ENCODE assay signal across 1 cellular context in the genomic region with DNA sequence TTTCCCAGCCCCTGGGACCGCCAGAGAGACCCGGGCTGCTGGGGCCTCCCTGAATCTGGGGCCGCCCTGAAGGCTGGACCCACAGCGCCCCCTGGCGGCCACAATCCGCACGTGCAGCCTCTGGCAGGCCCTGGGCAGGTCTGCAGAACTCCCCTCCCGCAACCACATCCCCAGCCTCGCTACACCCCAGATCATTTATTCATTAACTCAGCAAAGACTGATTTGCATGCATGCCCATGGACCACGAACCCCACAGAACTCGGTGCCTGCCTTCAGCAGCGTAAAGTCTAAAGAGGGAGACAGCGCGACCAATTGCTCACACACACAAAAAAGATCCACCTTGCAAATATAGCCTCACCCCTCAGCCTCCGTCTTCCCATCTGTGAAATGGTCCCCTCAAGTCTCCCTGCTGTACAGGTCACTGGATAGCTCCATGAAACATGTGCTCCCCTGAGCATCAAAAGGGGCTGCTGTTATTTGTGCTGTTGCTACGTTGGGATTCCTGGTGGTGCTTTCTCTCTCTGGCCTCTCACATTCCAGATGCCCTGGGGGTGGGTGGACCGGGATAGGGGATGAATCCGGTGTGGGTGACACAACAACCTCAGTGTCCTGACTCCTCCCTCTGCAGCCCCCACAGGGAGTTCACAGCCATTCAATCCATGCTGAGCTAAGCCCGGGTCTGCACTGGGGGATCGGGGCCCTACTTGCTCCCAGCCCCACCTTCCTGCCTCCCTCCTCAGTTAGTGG.
TF ChIP-seq lines count a peak whose summit lies in the region.

No MANE protein-coding gene starts in this region.

TF ChIP-seq in K562, 482 proteins besides CTCF, POLR2A, EP300 and RAD21 (continued from another document and continues in another):
- TF ChIP-seq THAP7 (CRISPR knock-in tag; IDR thresholded peaks at IDR 0.05) = no peak
- TF ChIP-seq ZNF696 (CRISPR knock-in tag; conservative IDR thresholded peaks at IDR 0.05) = no peak
- TF ChIP-seq ZNF766 (CRISPR knock-in tag; conservative IDR thresholded peaks at IDR 0.05) = no peak
- no peak for TF ChIP-seq GABPA (tag; conservative IDR thresholded peaks at IDR 0.05; ENCODE audit: low read depth)
- TF ChIP-seq NRF1 (conservative IDR thresholded peaks at IDR 0.05 in 1 of 2, IDR thresholded peaks at IDR 0.05 in 1 of 2) = no peak
- no peak for TF ChIP-seq ZNF143 (CRISPR knock-in tag; IDR thresholded peaks at IDR 0.05)
- no peak for TF ChIP-seq ZNF124 (CRISPR knock-in tag; IDR thresholded peaks at IDR 0.05)
- peak; percentile 54 for TF ChIP-seq CTCFL (IDR thresholded peaks at IDR 0.05; ENCODE audit: borderline replicate concordance, insufficient read depth, low read depth, low read length, poor library complexity, severe bottlenecking)
- TF ChIP-seq, protein P1, sequence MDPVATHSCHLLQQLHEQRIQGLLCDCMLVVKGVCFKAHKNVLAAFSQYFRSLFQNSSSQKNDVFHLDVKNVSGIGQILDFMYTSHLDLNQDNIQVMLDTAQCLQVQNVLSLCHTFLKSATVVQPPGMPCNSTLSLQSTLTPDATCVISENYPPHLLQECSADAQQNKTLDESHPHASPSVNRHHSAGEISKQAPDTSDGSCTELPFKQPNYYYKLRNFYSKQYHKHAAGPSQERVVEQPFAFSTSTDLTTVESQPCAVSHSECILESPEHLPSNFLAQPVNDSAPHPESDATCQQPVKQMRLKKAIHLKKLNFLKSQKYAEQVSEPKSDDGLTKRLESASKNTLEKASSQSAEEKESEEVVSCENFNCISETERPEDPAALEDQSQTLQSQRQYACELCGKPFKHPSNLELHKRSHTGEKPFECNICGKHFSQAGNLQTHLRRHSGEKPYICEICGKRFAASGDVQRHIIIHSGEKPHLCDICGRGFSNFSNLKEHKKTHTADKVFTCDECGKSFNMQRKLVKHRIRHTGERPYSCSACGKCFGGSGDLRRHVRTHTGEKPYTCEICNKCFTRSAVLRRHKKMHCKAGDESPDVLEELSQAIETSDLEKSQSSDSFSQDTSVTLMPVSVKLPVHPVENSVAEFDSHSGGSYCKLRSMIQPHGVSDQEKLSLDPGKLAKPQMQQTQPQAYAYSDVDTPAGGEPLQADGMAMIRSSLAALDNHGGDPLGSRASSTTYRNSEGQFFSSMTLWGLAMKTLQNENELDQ (CRISPR knock-in tag; IDR thresholded peaks at IDR 0.05; ENCODE audit: borderline replicate concordance) = no peak
- TF ChIP-seq EWSR1 (IDR thresholded peaks at IDR 0.05; ENCODE audit: borderline replicate concordance, low read depth, partially characterized antibody) = no peak
- TF ChIP-seq FOXO4 (CRISPR knock-in tag; IDR thresholded peaks at IDR 0.05) = no peak
- peak; percentile 97 for TF ChIP-seq BCOR (IDR thresholded peaks at IDR 0.05)
- TF ChIP-seq SAP30 (IDR thresholded peaks at IDR 0.05; ENCODE audit: borderline replicate concordance, insufficient read depth, low read depth, low read length, poor library complexity, severe bottlenecking) = no peak
- no peak for TF ChIP-seq PBX2 (CRISPR knock-in tag; IDR thresholded peaks at IDR 0.05; ENCODE audit: low read depth)
- TF ChIP-seq PBX2 (tag; conservative IDR thresholded peaks at IDR 0.05; ENCODE audit: low read depth) = no peak
- no peak for TF ChIP-seq SIX5 (IDR thresholded peaks at IDR 0.05; ENCODE audit: borderline replicate concordance in 1 of 2, insufficient read depth in 1 of 2, low read depth in 1 of 2, low read length in 2 of 2)
- no peak for TF ChIP-seq ZNF253 (CRISPR knock-in tag; conservative IDR thresholded peaks at IDR 0.05)
- no peak; the same call in 1 of the 2 replicates for TF ChIP-seq MYC (IDR thresholded peaks at IDR 0.05; ENCODE audit: low read depth, low read length)
- no peak for TF ChIP-seq MYC (CRISPR knock-in tag; IDR thresholded peaks at IDR 0.05; ENCODE audit: borderline replicate concordance, low read depth)
- no peak for TF ChIP-seq KLF16 (IDR thresholded peaks at IDR 0.05)
- TF ChIP-seq CBX3 (IDR thresholded peaks at IDR 0.05; ENCODE audit: borderline replicate concordance in 1 of 2, low read length in 2 of 2) = peak in 1 of 2 experiments; percentile 49; a peak in 1 of 3 replicates
- no peak for TF ChIP-seq ERF (CRISPR knock-in tag; IDR thresholded peaks at IDR 0.05)
- no peak for TF ChIP-seq XRCC5 (IDR thresholded peaks at IDR 0.05; ENCODE audit: low read depth, low read length)
- no peak for TF ChIP-seq MEF2D (tag; conservative IDR thresholded peaks at IDR 0.05; ENCODE audit: low read depth)
- no peak for TF ChIP-seq TAF7 (tag; IDR thresholded peaks at IDR 0.05)
- TF ChIP-seq POLR2AphosphoS5 (IDR thresholded peaks at IDR 0.05; ENCODE audit: control insufficient read depth, insufficient read depth, low read depth, low read length) = no peak
- no peak for TF ChIP-seq SMAD3 (CRISPR knock-in tag; conservative IDR thresholded peaks at IDR 0.05)
- no peak for TF ChIP-seq ZNF146 (CRISPR knock-in tag; IDR thresholded peaks at IDR 0.05; ENCODE audit: unreplicated experiment)
- TF ChIP-seq CCNT2 (IDR thresholded peaks at IDR 0.05; ENCODE audit: borderline replicate concordance, extremely low read depth, insufficient read length, low read depth, low read length) = no peak
- no peak for TF ChIP-seq SFPQ (IDR thresholded peaks at IDR 0.05; ENCODE audit: low read depth, low read length)
- TF ChIP-seq ZNF347 (CRISPR knock-in tag; IDR thresholded peaks at IDR 0.05; ENCODE audit: low read depth) = no peak
- no peak for TF ChIP-seq TAF15 (IDR thresholded peaks at IDR 0.05; ENCODE audit: low read depth, low read length)
- no peak for TF ChIP-seq SMARCA4 (IDR thresholded peaks at IDR 0.05)
- TF ChIP-seq PTRF (tag; IDR thresholded peaks at IDR 0.05) = no peak
- no peak for TF ChIP-seq PHF8 (IDR thresholded peaks at IDR 0.05; ENCODE audit: borderline replicate concordance, low read length)
- no peak for TF ChIP-seq TAL1 (IDR thresholded peaks at IDR 0.05)
- TF ChIP-seq HNRNPL (IDR thresholded peaks at IDR 0.05; ENCODE audit: low read depth, low read length) = no peak
- TF ChIP-seq CREM (IDR thresholded peaks at IDR 0.05; ENCODE audit: low read depth) = no peak
- TF ChIP-seq ZBTB17 (CRISPR knock-in tag; IDR thresholded peaks at IDR 0.05) = no peak
- no peak for TF ChIP-seq SRSF1 (IDR thresholded peaks at IDR 0.05; ENCODE audit: low read depth, low read length)
- TF ChIP-seq HDAC8 (tag; IDR thresholded peaks at IDR 0.05) = no peak
- TF ChIP-seq THAP12 (CRISPR knock-in tag; IDR thresholded peaks at IDR 0.05) = no peak
